8 cellular contexts compared by ENCODE assay signal in the genomic region with DNA sequence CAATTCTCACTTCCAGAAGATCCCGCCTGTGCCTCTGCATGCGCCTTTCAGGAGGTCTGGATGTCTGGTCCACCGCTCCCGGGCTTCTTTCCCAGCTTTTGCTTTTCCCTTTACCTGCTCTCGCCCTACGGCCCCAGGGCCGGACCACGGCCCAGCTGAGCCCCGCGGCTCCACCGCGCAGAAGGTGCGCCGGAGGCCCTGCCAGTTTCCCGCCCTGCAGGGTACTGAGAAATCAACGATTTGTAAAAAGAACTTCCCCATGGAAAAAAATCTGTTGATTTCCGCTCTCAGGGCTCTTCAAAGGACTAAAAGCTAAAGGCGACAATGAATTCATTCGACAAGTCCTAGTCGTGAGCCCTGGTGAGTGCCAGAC. TPM values are rescaled to one million over a fixed set of nuclear protein-coding genes. Genes with fewer than 3 reads are reported as not detected.
DNase-seq lines count a peak whose midpoint lies in the region; ATAC-seq, FAIRE-seq and TF ChIP-seq lines count a peak whose summit lies in the region.

No MANE protein-coding gene starts in this region.

- DNase-seq in BJ (ENCODE audit: low read depth) (no peak), NCI-H2227 treated with DMSO at 0.1 percent for 48 hours (lab: John Stamatoyannopoulos, UW) (peak; percentile 90), endothelial cell (ENCODE audit: low spot score) (no peak), RKO (ENCODE audit: low spot score) (no peak), middle frontal gyrus (ENCODE audit: extremely low spot score, low spot score) (no peak), NCI-H2029 (lab: John Stamatoyannopoulos, UW) (no peak), GM12892 (ENCODE audit: insufficient read length) (no peak)
- no peak for DNase-seq in naive thymus-derived CD8-positive, alpha-beta T cell

- no peaks in the 10 kb centered on the region for H3K36me3 Mint-ChIP-seq in endothelial cell (ENCODE audit: low read depth, unreplicated experiment)
- H3K36me3 Mint-ChIP-seq in naive thymus-derived CD8-positive, alpha-beta T cell: no peaks in the 10 kb centered on the region

- H3K36me3 ChIP-seq in BJ (ENCODE audit: control insufficient read depth, insufficient read depth, low read length): no peaks in the 10 kb centered on the region

- H3K4me3 Mint-ChIP-seq in endothelial cell (ENCODE audit: unreplicated experiment): peak overlapping the region; percentile 92
- peak overlapping the region; percentile 88 to 99 (median 96) for H3K4me3 Mint-ChIP-seq in naive thymus-derived CD8-positive, alpha-beta T cell

- CTCF ChIA-PET in BJ (lab: Yijun Ruan, JAX): interaction anchor here (1.4 kb wide), 1 partner anchor 180 kb away, joined by 4 read pairs; no protein-coding TSS in a partner anchor

- H3K9me3 Mint-ChIP-seq in endothelial cell (ENCODE audit: unreplicated experiment): no peaks in the 10 kb centered on the region
- no peaks in the 10 kb centered on the region for H3K9me3 Mint-ChIP-seq in naive thymus-derived CD8-positive, alpha-beta T cell

- POLR2A ChIA-PET in BJ (lab: Charles Lee): no interaction called here
- POLR2A ChIA-PET in naive thymus-derived CD8-positive, alpha-beta T cell (lab: Charles Lee): interaction anchor here (0.7 to 5.0 kb wide), 4 partner anchors 11 to 375 kb away, joined by 3 to 48 read pairs (median 6); a partner anchor contains a TSS

- peaks cover 14% of the 10 kb centered on the region for H3K27me3 ChIP-seq in BJ (ENCODE audit: control insufficient read depth, insufficient read depth, low read length)

- no peak for FAIRE-seq in GM12892 (lab: Jason Lieb, UNC)

- peak overlapping the region; percentile 23 for H3K4me3 ChIP-seq in BJ (ENCODE audit: low read depth, low read length)

- H3K27ac Mint-ChIP-seq in endothelial cell (ENCODE audit: unreplicated experiment): peak overlapping the region; percentile 93
- peak overlapping the region; percentile 86 to 98 (median 96) for H3K27ac Mint-ChIP-seq in naive thymus-derived CD8-positive, alpha-beta T cell

- H3K4me1 Mint-ChIP-seq in endothelial cell (ENCODE audit: unreplicated experiment): peaks cover 17% of the 10 kb centered on the region
- peaks cover 6 to 26% (median 20%) of the 10 kb centered on the region in 4 donors for H3K4me1 Mint-ChIP-seq in naive thymus-derived CD8-positive, alpha-beta T cell

- peak; percentile 38 to 53 for ATAC-seq in naive thymus-derived CD8-positive, alpha-beta T cell

- no peak for TF ChIP-seq POLR2A in GM12892 (IDR thresholded peaks at IDR 0.05; ENCODE audit: low read depth, low read length)

- TF ChIP-seq CTCF in BJ (IDR thresholded peaks at IDR 0.05; ENCODE audit: insufficient read depth, low read depth, low read length) (no peak), endothelial cell (IDR thresholded peaks at IDR 0.05; ENCODE audit: unreplicated experiment) (no peak)

- H3K27me3 Mint-ChIP-seq in endothelial cell (ENCODE audit: unreplicated experiment): peaks cover 10% of the 10 kb centered on the region
- H3K27me3 Mint-ChIP-seq in naive thymus-derived CD8-positive, alpha-beta T cell: peaks cover 0 to 5% (median 0%) of the 10 kb centered on the region in 5 donors

RNA-seq across cellular contexts. Expression of a gene that starts 7.0 kb away (rescaled TPM):
- polyA plus RNA-seq in BJ (2011; rRNA removed): not detected in 2 replicates
- polyA minus RNA-seq in BJ (2011; rRNA and poly(A)+ RNA removed): 55,674 and 68,724 TPM in 2 replicates
- 3,428 TPM for total RNA-seq in endothelial cell (ENCODE audit: unreplicated experiment)
- 1,000 to 10,000 TPM; 3,449 to 3,916 TPM for total RNA-seq in naive thymus-derived CD8-positive, alpha-beta T cell
- 10 to 100 TPM in 1 of 3 donors, not detected in 2; 22.6 TPM for polyA plus RNA-seq in naive thymus-derived CD8-positive, alpha-beta T cell
- polyA plus RNA-seq in GM12892 (2012; ENCODE audit: missing spikeins): 139 TPM

RNA-seq across cellular contexts. Expression of a gene that starts 32.9 kb away (rescaled TPM):
- 7.2 and 12.1 TPM in 2 replicates for polyA plus RNA-seq in BJ (2011; rRNA removed)
- 4.6 and 5.9 TPM in 2 replicates for polyA minus RNA-seq in BJ (2011; rRNA and poly(A)+ RNA removed)
- 38.9 TPM for total RNA-seq in endothelial cell (ENCODE audit: unreplicated experiment)
- 100 to 1,000 TPM; 117 to 124 TPM for total RNA-seq in naive thymus-derived CD8-positive, alpha-beta T cell
- polyA plus RNA-seq in naive thymus-derived CD8-positive, alpha-beta T cell: 1 to 10 TPM; 1.2 to 5.4 (median 1.3) TPM
- 3.1 TPM for polyA plus RNA-seq in GM12892 (2012; ENCODE audit: missing spikeins)
